Comparison of ENCODE assay signal across 30 cellular contexts in the genomic region with DNA sequence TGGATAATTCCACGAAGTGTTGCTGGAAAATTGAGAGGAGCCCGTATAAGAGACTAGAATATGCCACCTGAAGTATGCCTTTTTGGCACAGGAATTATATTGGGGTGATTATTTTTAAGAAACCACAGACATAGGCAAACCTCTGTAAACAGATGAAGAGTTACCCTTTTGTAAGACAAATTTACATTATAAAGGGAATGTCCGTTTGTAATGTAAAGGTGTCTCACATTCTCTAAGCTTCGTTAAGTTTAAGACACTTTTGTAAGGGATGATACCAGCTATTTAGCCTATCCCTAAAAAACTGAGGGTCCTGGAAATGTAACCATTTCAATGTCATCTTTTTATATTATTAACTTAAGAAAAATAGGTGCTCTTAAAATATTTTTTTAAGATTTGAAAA.
"Had no signal": no experiment of that assay in that cellular context is flagged by ENCODE, and none has a peak within 500 bp of the region (broad histone marks: within the 10 kb centered on the region; RNA-seq: fewer than 3 reads in every experiment).

No MANE protein-coding gene starts in this region.

- H3K4me3 Mint-ChIP-seq: natural killer cell; nephron; neural progenitor cell; stimulated activated memory B cell treated with anti-CD40 and anti-IgM and Interleukin-4, amounts not matched to agents 10 μg/mL and 1 μg/mL and 100 μg/mL, for 72 hours; stimulated activated naive CD8-positive, alpha-beta T cell treated with anti-CD3 and anti-CD28 coated beads, Interleukin-15, amount 100 ng/mL, for 72 hours; type B pancreatic cell had no signal

- H3K9me3 Mint-ChIP-seq: neural progenitor cell; stimulated activated memory B cell treated with anti-CD40 and anti-IgM and Interleukin-4, amounts not matched to agents 10 μg/mL and 1 μg/mL and 100 μg/mL, for 72 hours; type B pancreatic cell had no signal

- H3K36me3 Mint-ChIP-seq: natural killer cell; neural progenitor cell; stimulated activated memory B cell treated with anti-CD40 and anti-IgM and Interleukin-4, amounts not matched to agents 10 μg/mL and 1 μg/mL and 100 μg/mL, for 72 hours; type B pancreatic cell had no signal

- H3K4me1 ChIP-seq: parathyroid adenoma, psoas muscle, right lobe of liver, sigmoid colon, suprapubic skin, testis, tibial artery, transverse colon, upper lobe of right lung, uterus had no signal

- H3K4me1 Mint-ChIP-seq: natural killer cell; nephron; neural progenitor cell; stimulated activated memory B cell treated with anti-CD40 and anti-IgM and Interleukin-4, amounts not matched to agents 10 μg/mL and 1 μg/mL and 100 μg/mL, for 72 hours; stimulated activated naive CD8-positive, alpha-beta T cell treated with anti-CD3 and anti-CD28 coated beads, Interleukin-15, amount 100 ng/mL, for 72 hours had no signal

- DNase-seq: natural killer cell; occipital lobe; ovary; posterior cingulate gyrus; psoas muscle; right cardiac atrium; right lobe of liver; sigmoid colon; small intestine; stimulated activated CD4-positive, alpha-beta T cell treated with anti-CD3 and anti-CD28 coated beads, Interleukin-12 subunit alpha, Interleukin-12 subunit beta, amount 100 ng/mL, for 4 hours; stimulated activated CD4-positive, alpha-beta T cell treated with anti-CD3 and anti-CD28 coated beads, Interleukin-1b, Interleukin-23, amount 100 ng/mL, for 48 hours; stimulated activated CD4-positive, alpha-beta T cell treated with anti-CD3 and anti-CD28 coated beads, Interleukin-4, amount 100 ng/mL, for 1 hour; stimulated activated CD4-positive, alpha-beta T cell treated with anti-CD3 and anti-CD28 coated beads, Interleukin-4, amount 100 ng/mL, for 4 hours; stimulated activated CD8-positive, alpha-beta memory T cell treated with anti-CD3 and anti-CD28 coated beads, Interleukin-4, amount 100 ng/mL, for 48 hours; stimulated activated naive CD4-positive, alpha-beta T cell; stimulated activated naive CD8-positive, alpha-beta T cell treated with anti-CD3 and anti-CD28 coated beads, Interleukin-15, amount 100 ng/mL, for 72 hours; stimulated activated naive CD8-positive, alpha-beta T cell treated with anti-CD3 and anti-CD28 coated beads, Interleukin-15, Interleukin-2, amounts not matched to agents 100 U/mL and 50 U/mL, for 24 hours; substantia nigra; testis; tibial artery; transverse colon; upper lobe of right lung; uterus had no signal

- H3K27ac Mint-ChIP-seq: natural killer cell; nephron; neural progenitor cell; progenitor cell of endocrine pancreas; stimulated activated memory B cell treated with anti-CD40 and anti-IgM and Interleukin-4, amounts not matched to agents 10 μg/mL and 1 μg/mL and 100 μg/mL, for 72 hours; stimulated activated naive CD8-positive, alpha-beta T cell treated with anti-CD3 and anti-CD28 coated beads, Interleukin-15, amount 100 ng/mL, for 72 hours; type B pancreatic cell had no signal

- H3K27me3 Mint-ChIP-seq: progenitor cell of endocrine pancreas; stimulated activated memory B cell treated with anti-CD40 and anti-IgM and Interleukin-4, amounts not matched to agents 10 μg/mL and 1 μg/mL and 100 μg/mL, for 72 hours; stimulated activated naive CD8-positive, alpha-beta T cell treated with anti-CD3 and anti-CD28 coated beads, Interleukin-15, amount 100 ng/mL, for 72 hours; type B pancreatic cell had no signal

- H3K9ac ChIP-seq: neural progenitor cell, parathyroid adenoma had no signal

- H3K4me3 ChIP-seq: neural progenitor cell, ovary, psoas muscle, right lobe of liver, sigmoid colon, suprapubic skin, testis, tibial artery, transverse colon, upper lobe of right lung, uterus had no signal

- H3K27ac ChIP-seq: neural progenitor cell, ovary, parathyroid adenoma, psoas muscle, right lobe of liver, sigmoid colon, suprapubic skin, testis, tibial artery, transverse colon, upper lobe of right lung, uterus had no signal

- H3K36me3 ChIP-seq: neural progenitor cell, ovary, right lobe of liver, sigmoid colon, suprapubic skin, tibial artery, transverse colon, upper lobe of right lung, uterus had no signal

- ATAC-seq: natural killer cell; psoas muscle; right cardiac atrium; right lobe of liver; stimulated activated memory B cell treated with anti-CD40 and anti-IgM and Interleukin-4, amounts not matched to agents 10 μg/mL and 1 μg/mL and 100 μg/mL, for 72 hours; stimulated activated naive CD8-positive, alpha-beta T cell treated with anti-CD3 and anti-CD28 coated beads, Interleukin-15, amount 100 ng/mL, for 72 hours; stimulated activated naive CD8-positive, alpha-beta T cell treated with anti-CD3 and anti-CD28 coated beads, Interleukin-15, Interleukin-2, amounts not matched to agents 100 U/mL and 50 U/mL, for 24 hours; upper lobe of right lung had no signal

- H3K9me3 ChIP-seq: ovary, psoas muscle, right lobe of liver, sigmoid colon, suprapubic skin, testis, tibial artery, transverse colon, upper lobe of right lung, uterus had no signal

- H3K27me3 ChIP-seq: neural progenitor cell, ovary, right lobe of liver, sigmoid colon, suprapubic skin, testis, tibial artery, transverse colon, upper lobe of right lung, uterus had no signal
